In the genomic region with DNA sequence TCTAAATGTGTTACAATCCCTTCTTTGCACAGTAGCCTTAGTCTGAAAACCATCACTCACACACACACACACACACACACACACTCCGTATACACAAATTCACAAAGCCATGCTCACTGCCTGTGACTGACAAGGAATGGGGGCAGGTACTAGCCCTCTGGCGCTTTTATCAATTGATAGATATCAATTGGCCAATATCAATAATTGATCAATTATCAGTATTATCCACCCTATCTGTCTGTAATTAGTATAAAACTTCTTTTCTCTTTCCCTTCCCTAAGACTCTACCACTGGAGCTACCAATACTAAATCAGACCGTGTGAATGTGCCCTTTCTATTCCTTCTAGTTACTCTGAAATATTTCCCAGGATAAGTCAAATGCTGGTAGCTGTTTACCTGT, we compare ENCODE assay signal across 3 cellular contexts.
TF ChIP-seq lines count a peak whose summit lies in the region.

No MANE protein-coding gene starts in this region.

TF ChIP-seq in GM23338, 12 proteins besides CTCF, POLR2A, EP300 and RAD21:
- TF ChIP-seq NANOG (IDR thresholded peaks at IDR 0.05; ENCODE audit: borderline replicate concordance) (no peak), JUNB (IDR thresholded peaks at IDR 0.05; ENCODE audit: unreplicated experiment) (no peak), EZH2 (IDR thresholded peaks at IDR 0.05; ENCODE audit: low read depth, unreplicated experiment) (no peak), POLR2AphosphoS5 (IDR thresholded peaks at IDR 0.05; ENCODE audit: low read depth) (no peak)
- TF ChIP-seq, protein P1, sequence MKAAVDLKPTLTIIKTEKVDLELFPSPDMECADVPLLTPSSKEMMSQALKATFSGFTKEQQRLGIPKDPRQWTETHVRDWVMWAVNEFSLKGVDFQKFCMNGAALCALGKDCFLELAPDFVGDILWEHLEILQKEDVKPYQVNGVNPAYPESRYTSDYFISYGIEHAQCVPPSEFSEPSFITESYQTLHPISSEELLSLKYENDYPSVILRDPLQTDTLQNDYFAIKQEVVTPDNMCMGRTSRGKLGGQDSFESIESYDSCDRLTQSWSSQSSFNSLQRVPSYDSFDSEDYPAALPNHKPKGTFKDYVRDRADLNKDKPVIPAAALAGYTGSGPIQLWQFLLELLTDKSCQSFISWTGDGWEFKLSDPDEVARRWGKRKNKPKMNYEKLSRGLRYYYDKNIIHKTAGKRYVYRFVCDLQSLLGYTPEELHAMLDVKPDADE (IDR thresholded peaks at IDR 0.05) = no peak
TF ChIP-seq in GM23338: peak in this region for 0.

TF ChIP-seq in K562, 482 proteins besides CTCF, POLR2A, EP300 and RAD21:
- TF ChIP-seq, protein P2, sequence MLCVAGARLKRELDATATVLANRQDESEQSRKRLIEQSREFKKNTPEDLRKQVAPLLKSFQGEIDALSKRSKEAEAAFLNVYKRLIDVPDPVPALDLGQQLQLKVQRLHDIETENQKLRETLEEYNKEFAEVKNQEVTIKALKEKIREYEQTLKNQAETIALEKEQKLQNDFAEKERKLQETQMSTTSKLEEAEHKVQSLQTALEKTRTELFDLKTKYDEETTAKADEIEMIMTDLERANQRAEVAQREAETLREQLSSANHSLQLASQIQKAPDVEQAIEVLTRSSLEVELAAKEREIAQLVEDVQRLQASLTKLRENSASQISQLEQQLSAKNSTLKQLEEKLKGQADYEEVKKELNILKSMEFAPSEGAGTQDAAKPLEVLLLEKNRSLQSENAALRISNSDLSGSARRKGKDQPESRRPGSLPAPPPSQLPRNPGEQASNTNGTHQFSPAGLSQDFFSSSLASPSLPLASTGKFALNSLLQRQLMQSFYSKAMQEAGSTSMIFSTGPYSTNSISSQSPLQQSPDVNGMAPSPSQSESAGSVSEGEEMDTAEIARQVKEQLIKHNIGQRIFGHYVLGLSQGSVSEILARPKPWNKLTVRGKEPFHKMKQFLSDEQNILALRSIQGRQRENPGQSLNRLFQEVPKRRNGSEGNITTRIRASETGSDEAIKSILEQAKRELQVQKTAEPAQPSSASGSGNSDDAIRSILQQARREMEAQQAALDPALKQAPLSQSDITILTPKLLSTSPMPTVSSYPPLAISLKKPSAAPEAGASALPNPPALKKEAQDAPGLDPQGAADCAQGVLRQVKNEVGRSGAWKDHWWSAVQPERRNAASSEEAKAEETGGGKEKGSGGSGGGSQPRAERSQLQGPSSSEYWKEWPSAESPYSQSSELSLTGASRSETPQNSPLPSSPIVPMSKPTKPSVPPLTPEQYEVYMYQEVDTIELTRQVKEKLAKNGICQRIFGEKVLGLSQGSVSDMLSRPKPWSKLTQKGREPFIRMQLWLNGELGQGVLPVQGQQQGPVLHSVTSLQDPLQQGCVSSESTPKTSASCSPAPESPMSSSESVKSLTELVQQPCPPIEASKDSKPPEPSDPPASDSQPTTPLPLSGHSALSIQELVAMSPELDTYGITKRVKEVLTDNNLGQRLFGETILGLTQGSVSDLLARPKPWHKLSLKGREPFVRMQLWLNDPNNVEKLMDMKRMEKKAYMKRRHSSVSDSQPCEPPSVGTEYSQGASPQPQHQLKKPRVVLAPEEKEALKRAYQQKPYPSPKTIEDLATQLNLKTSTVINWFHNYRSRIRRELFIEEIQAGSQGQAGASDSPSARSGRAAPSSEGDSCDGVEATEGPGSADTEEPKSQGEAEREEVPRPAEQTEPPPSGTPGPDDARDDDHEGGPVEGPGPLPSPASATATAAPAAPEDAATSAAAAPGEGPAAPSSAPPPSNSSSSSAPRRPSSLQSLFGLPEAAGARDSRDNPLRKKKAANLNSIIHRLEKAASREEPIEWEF (CRISPR knock-in tag; IDR thresholded peaks at IDR 0.05) = peak; percentile 92
- TF ChIP-seq, protein P3, sequence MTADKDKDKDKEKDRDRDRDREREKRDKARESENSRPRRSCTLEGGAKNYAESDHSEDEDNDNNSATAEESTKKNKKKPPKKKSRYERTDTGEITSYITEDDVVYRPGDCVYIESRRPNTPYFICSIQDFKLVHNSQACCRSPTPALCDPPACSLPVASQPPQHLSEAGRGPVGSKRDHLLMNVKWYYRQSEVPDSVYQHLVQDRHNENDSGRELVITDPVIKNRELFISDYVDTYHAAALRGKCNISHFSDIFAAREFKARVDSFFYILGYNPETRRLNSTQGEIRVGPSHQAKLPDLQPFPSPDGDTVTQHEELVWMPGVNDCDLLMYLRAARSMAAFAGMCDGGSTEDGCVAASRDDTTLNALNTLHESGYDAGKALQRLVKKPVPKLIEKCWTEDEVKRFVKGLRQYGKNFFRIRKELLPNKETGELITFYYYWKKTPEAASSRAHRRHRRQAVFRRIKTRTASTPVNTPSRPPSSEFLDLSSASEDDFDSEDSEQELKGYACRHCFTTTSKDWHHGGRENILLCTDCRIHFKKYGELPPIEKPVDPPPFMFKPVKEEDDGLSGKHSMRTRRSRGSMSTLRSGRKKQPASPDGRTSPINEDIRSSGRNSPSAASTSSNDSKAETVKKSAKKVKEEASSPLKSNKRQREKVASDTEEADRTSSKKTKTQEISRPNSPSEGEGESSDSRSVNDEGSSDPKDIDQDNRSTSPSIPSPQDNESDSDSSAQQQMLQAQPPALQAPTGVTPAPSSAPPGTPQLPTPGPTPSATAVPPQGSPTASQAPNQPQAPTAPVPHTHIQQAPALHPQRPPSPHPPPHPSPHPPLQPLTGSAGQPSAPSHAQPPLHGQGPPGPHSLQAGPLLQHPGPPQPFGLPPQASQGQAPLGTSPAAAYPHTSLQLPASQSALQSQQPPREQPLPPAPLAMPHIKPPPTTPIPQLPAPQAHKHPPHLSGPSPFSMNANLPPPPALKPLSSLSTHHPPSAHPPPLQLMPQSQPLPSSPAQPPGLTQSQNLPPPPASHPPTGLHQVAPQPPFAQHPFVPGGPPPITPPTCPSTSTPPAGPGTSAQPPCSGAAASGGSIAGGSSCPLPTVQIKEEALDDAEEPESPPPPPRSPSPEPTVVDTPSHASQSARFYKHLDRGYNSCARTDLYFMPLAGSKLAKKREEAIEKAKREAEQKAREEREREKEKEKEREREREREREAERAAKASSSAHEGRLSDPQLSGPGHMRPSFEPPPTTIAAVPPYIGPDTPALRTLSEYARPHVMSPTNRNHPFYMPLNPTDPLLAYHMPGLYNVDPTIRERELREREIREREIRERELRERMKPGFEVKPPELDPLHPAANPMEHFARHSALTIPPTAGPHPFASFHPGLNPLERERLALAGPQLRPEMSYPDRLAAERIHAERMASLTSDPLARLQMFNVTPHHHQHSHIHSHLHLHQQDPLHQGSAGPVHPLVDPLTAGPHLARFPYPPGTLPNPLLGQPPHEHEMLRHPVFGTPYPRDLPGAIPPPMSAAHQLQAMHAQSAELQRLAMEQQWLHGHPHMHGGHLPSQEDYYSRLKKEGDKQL (CRISPR knock-in tag; IDR thresholded peaks at IDR 0.05; ENCODE audit: borderline replicate concordance) = no peak

TF ChIP-seq in neural cell, 6 proteins besides CTCF, POLR2A, EP300 and RAD21:
- TF ChIP-seq TAF1 (IDR thresholded peaks at IDR 0.05; ENCODE audit: low read depth) (no peak), POLR2AphosphoS5 (IDR thresholded peaks at IDR 0.05) (no peak), EZH2 (IDR thresholded peaks at IDR 0.05; ENCODE audit: borderline replicate concordance, insufficient read depth, low read length, poor library complexity, severe bottlenecking) (no peak), MXI1 (conservative IDR thresholded peaks at IDR 0.05; ENCODE audit: poor library complexity, severe bottlenecking) (no peak), SMC3 (conservative IDR thresholded peaks at IDR 0.05; ENCODE audit: poor library complexity) (no peak)
- TF ChIP-seq, protein P4, sequence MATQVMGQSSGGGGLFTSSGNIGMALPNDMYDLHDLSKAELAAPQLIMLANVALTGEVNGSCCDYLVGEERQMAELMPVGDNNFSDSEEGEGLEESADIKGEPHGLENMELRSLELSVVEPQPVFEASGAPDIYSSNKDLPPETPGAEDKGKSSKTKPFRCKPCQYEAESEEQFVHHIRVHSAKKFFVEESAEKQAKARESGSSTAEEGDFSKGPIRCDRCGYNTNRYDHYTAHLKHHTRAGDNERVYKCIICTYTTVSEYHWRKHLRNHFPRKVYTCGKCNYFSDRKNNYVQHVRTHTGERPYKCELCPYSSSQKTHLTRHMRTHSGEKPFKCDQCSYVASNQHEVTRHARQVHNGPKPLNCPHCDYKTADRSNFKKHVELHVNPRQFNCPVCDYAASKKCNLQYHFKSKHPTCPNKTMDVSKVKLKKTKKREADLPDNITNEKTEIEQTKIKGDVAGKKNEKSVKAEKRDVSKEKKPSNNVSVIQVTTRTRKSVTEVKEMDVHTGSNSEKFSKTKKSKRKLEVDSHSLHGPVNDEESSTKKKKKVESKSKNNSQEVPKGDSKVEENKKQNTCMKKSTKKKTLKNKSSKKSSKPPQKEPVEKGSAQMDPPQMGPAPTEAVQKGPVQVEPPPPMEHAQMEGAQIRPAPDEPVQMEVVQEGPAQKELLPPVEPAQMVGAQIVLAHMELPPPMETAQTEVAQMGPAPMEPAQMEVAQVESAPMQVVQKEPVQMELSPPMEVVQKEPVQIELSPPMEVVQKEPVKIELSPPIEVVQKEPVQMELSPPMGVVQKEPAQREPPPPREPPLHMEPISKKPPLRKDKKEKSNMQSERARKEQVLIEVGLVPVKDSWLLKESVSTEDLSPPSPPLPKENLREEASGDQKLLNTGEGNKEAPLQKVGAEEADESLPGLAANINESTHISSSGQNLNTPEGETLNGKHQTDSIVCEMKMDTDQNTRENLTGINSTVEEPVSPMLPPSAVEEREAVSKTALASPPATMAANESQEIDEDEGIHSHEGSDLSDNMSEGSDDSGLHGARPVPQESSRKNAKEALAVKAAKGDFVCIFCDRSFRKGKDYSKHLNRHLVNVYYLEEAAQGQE (IDR thresholded peaks at IDR 0.05; ENCODE audit: borderline replicate concordance) = no peak
TF ChIP-seq in neural cell: peak in this region for 0.
